Comparison of ENCODE assay signal across 1 cellular context in the genomic region with DNA sequence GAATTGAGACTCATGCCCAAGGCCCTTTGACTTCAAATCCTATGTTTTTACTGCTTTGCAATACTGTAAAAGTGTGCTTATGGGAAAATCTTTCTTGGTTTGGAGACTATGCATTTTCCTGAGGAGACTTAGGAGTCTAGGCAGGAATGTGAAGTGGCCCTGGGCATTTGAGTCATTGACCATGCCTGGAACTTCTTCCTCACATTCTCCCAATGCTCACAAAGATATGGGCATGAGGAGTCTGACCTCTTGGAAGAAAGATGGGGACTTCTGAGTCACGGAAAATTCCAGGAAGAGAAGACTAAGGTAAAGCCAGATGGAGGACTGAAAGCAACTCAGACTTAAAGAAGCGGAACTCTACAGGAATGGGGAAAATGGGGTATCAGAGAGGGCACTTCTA.
TF ChIP-seq lines count a peak whose summit lies in the region.

No MANE protein-coding gene starts in this region.

TF ChIP-seq in IMR-90, 13 proteins besides CTCF, POLR2A, EP300 and RAD21:
- TF ChIP-seq MAFK (IDR thresholded peaks at IDR 0.05; ENCODE audit: low read depth, low read length) (no peak), CHD1 (IDR thresholded peaks at IDR 0.05; ENCODE audit: low read depth, low read length) (no peak), NFE2L2 (IDR thresholded peaks at IDR 0.05; ENCODE audit: low read depth, low read length) (no peak), MXI1 (IDR thresholded peaks at IDR 0.05; ENCODE audit: borderline replicate concordance, low read depth, low read length) (no peak), BHLHE40 (IDR thresholded peaks at IDR 0.05; ENCODE audit: low read depth, low read length) (no peak), RCOR1 (IDR thresholded peaks at IDR 0.05; ENCODE audit: insufficient replicate concordance, low read length) (no peak), SMC3 (IDR thresholded peaks at IDR 0.05; ENCODE audit: low read depth, low read length) (no peak), FOS (IDR thresholded peaks at IDR 0.05; ENCODE audit: low read depth, low read length) (no peak), MAZ (IDR thresholded peaks at IDR 0.05; ENCODE audit: borderline replicate concordance, low read depth, low read length) (no peak), RFX5 (IDR thresholded peaks at IDR 0.05; ENCODE audit: low read depth, low read length) (no peak), CEBPB (IDR thresholded peaks at IDR 0.05; ENCODE audit: low read depth, low read length) (no peak)
- TF ChIP-seq, protein P1, sequence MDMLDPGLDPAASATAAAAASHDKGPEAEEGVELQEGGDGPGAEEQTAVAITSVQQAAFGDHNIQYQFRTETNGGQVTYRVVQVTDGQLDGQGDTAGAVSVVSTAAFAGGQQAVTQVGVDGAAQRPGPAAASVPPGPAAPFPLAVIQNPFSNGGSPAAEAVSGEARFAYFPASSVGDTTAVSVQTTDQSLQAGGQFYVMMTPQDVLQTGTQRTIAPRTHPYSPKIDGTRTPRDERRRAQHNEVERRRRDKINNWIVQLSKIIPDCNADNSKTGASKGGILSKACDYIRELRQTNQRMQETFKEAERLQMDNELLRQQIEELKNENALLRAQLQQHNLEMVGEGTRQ (IDR thresholded peaks at IDR 0.05; ENCODE audit: low read depth, low read length): no peak
- TF ChIP-seq, protein P2, sequence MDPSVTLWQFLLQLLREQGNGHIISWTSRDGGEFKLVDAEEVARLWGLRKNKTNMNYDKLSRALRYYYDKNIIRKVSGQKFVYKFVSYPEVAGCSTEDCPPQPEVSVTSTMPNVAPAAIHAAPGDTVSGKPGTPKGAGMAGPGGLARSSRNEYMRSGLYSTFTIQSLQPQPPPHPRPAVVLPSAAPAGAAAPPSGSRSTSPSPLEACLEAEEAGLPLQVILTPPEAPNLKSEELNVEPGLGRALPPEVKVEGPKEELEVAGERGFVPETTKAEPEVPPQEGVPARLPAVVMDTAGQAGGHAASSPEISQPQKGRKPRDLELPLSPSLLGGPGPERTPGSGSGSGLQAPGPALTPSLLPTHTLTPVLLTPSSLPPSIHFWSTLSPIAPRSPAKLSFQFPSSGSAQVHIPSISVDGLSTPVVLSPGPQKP (IDR thresholded peaks at IDR 0.05; ENCODE audit: borderline replicate concordance, low read depth, low read length): no peak
